Comparison of ENCODE assay signal across 3 cellular contexts in the genomic region with DNA sequence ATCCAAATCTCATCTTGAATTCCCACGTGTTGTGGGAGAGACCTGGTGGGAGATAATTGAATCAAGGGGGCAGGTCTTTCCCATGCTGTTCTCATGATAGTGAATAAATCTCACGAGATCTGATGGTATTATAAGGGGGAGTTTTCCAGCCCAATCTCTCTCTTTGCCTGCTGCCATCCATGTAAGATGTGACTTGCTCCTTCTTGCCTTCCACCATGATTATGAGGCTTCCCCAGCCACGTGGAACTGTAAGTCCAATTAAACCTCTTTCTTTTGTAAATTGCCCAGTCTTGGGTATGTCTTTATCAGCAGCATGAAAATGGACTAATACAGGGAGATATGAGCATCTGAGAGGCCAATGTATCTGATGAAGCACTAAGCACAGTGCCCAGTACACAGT.
TF ChIP-seq lines count a peak whose summit lies in the region.

No MANE protein-coding gene starts in this region.

TF ChIP-seq in HEK293, 187 proteins besides CTCF, POLR2A, EP300 and RAD21:
- peak; percentile 25 for TF ChIP-seq SETDB1 (IDR thresholded peaks at IDR 0.05; ENCODE audit: insufficient read length, low read length)
TF ChIP-seq in HEK293: peak in this region for 1; not testable (repeated sequence) for 186.

TF ChIP-seq in K562, 482 proteins besides CTCF, POLR2A, EP300 and RAD21:
- TF ChIP-seq ZNF766 (CRISPR knock-in tag; conservative IDR thresholded peaks at IDR 0.05): 0 out of 2 replicates have a peak, but pooled peaks have one; percentile 51
- peak; percentile 99 for TF ChIP-seq ZNF431 (CRISPR knock-in tag; IDR thresholded peaks at IDR 0.05)

TF ChIP-seq in HepG2, 621 proteins besides CTCF, POLR2A, EP300 and RAD21:
- peak; percentile 82 for TF ChIP-seq ZNF431 (CRISPR knock-in tag; IDR thresholded peaks at IDR 0.05; ENCODE audit: borderline replicate concordance, low read depth)
